Comparison of ENCODE assay signal across 29 cellular contexts in the genomic region with DNA sequence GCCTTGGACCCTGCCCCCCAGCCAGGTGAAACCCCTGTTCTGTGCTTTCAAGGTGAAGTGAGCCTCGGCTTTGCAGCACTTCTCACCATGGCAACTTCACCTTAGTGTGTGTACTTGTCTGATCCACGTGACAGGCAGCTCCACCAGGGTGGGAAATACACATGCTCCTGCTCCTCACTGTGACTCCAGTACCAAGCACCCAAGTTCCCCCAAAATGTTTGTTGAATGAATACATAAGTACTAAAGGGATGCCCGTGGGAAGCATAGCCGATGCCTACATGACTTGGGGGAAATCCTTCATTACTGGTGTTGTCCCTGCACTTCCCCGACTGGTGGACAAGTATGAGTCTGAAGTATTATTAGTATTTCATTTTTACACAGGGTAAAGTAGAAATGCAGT. TPM values are rescaled to one million over a fixed set of nuclear protein-coding genes. Genes with fewer than 3 reads are reported as not detected.
"Had no signal": no experiment of that assay in that cellular context is flagged by ENCODE, and none has a peak within 500 bp of the region (broad histone marks: within the 10 kb centered on the region; RNA-seq: fewer than 3 reads in every experiment).

No MANE protein-coding gene starts in this region.

- H3K27me3 ChIP-seq: testis had no signal

- H2AFZ ChIP-seq: parathyroid adenoma had no signal

- H3K79me2 ChIP-seq: parathyroid adenoma had no signal

- H3K9me3 ChIP-seq: testis, upper lobe of right lung had no signal

- H3K9me3 Mint-ChIP-seq: natural killer cell treated with Interleukin-12 subunit alpha and Interleukin-12 subunit beta and Interleukin-15 and Interleukin-18, amount 100 ng/mL, for 72 hours had no signal

- H3K36me3 Mint-ChIP-seq: memory B cell; mesothelial cell of epicardium; natural killer cell treated with Interleukin-12 subunit alpha and Interleukin-12 subunit beta and Interleukin-15 and Interleukin-18, amount 100 ng/mL, for 72 hours had no signal

- H3K27ac Mint-ChIP-seq: memory B cell; mesothelial cell of epicardium; natural killer cell treated with Interleukin-12 subunit alpha and Interleukin-12 subunit beta and Interleukin-15 and Interleukin-18, amount 100 ng/mL, for 72 hours; stimulated activated naive B cell treated with anti-CD40 and anti-IgM and Interleukin-4, amounts not matched to agents 10 μg/mL and 1 μg/mL and 100 μg/mL, for 72 hours; stimulated activated naive CD8-positive, alpha-beta T cell treated with anti-CD3 and anti-CD28 coated beads, Interleukin-15, amount 100 ng/mL, for 72 hours had no signal

- ATAC-seq: heart right ventricle; left lobe of liver; natural killer cell treated with Interleukin-12 subunit alpha and Interleukin-12 subunit beta and Interleukin-15 and Interleukin-18, amount 100 ng/mL, for 72 hours; sciatic nerve; stimulated activated naive B cell treated with anti-CD40 and anti-IgM and Interleukin-4, amounts not matched to agents 10 μg/mL and 1 μg/mL and 100 μg/mL, for 72 hours; stimulated activated naive CD8-positive, alpha-beta T cell treated with anti-CD3 and anti-CD28 coated beads, Interleukin-15, amount 100 ng/mL, for 72 hours; upper lobe of right lung had no signal

- H3K36me3 ChIP-seq: spleen, tibial nerve, upper lobe of right lung had no signal

- H3K4me1 Mint-ChIP-seq: memory B cell; mesothelial cell of epicardium; stimulated activated naive B cell treated with anti-CD40 and anti-IgM and Interleukin-4, amounts not matched to agents 10 μg/mL and 1 μg/mL and 100 μg/mL, for 72 hours; stimulated activated naive CD8-positive, alpha-beta T cell treated with anti-CD3 and anti-CD28 coated beads, Interleukin-15, amount 100 ng/mL, for 72 hours had no signal

- H3K27ac ChIP-seq: heart right ventricle, parathyroid adenoma, psoas muscle, spleen, testis, tibial nerve, upper lobe of right lung had no signal

- FAIRE-seq: colon, endothelial cell of umbilical vein had no signal

- H3K4me3 ChIP-seq: heart right ventricle, psoas muscle, spleen, testis, tibial nerve, upper lobe of right lung had no signal

- H3K4me3 Mint-ChIP-seq: memory B cell; mesothelial cell of epicardium; natural killer cell treated with Interleukin-12 subunit alpha and Interleukin-12 subunit beta and Interleukin-15 and Interleukin-18, amount 100 ng/mL, for 72 hours; stimulated activated naive B cell treated with anti-CD40 and anti-IgM and Interleukin-4, amounts not matched to agents 10 μg/mL and 1 μg/mL and 100 μg/mL, for 72 hours; stimulated activated naive CD8-positive, alpha-beta T cell treated with anti-CD3 and anti-CD28 coated beads, Interleukin-15, amount 100 ng/mL, for 72 hours had no signal

- H3K9ac ChIP-seq: parathyroid adenoma had no signal

- DNase-seq: erythroblast; foreskin melanocyte; heart right ventricle; occipital lobe; psoas muscle; retina; spleen; stimulated activated CD4-positive, alpha-beta T cell treated with anti-CD3 and anti-CD28 coated beads, Interleukin-2, amount 100 ng/mL, for 24 hours; stimulated activated CD4-positive, alpha-beta T cell treated with anti-CD3 and anti-CD28 coated beads, Interleukin-4, amount 100 ng/mL, for 4 hours; stimulated activated naive B cell treated with anti-CD40 and anti-IgM and Interleukin-4, amounts not matched to agents 10 μg/mL and 1 μg/mL and 100 μg/mL, for 72 hours; stimulated activated naive CD8-positive, alpha-beta T cell treated with anti-CD3 and anti-CD28 coated beads, Interleukin-15, amount 100 ng/mL, for 72 hours; testis; upper lobe of right lung had no signal

- H3K4me1 ChIP-seq: heart right ventricle, parathyroid adenoma, spleen, testis, tibial nerve, upper lobe of right lung had no signal

RNA-seq across cellular contexts. Expression of gene GBX2, which starts 41.8 kb away (rescaled TPM):
- total RNA-seq: left lobe of liver; mucosa of gallbladder; myocyte; natural killer cell treated with Interleukin-12 subunit alpha and Interleukin-12 subunit beta and Interleukin-15 and Interleukin-18, amount 100 ng/mL, for 72 hours; occipital lobe; psoas muscle; sciatic nerve; skeletal muscle tissue; subcutaneous adipose tissue; tibial nerve; upper lobe of right lung had no signal
- polyA plus RNA-seq: psoas muscle, spleen had no signal

RNA-seq across cellular contexts. Expression of gene ASB18, which starts 54.2 kb away (rescaled TPM):
- total RNA-seq: dermis blood vessel endothelial cell; endothelial cell of umbilical vein; glomerular endothelial cell; left lobe of liver; lower leg skin; mesothelial cell of epicardium; mucosa of gallbladder; natural killer cell treated with Interleukin-12 subunit alpha and Interleukin-12 subunit beta and Interleukin-15 and Interleukin-18, amount 100 ng/mL, for 72 hours; sciatic nerve; spleen; subcutaneous adipose tissue; tibial nerve; upper lobe of right lung had no signal
- polyA plus RNA-seq: endothelial cell of umbilical vein, spleen had no signal
